11 cellular contexts compared by ENCODE assay signal in genomic region chr12:65673732-65674131, GRCh38.
DNase-seq lines count a peak whose midpoint lies in the region; ATAC-seq and TF ChIP-seq lines count a peak whose summit lies in the region.
"Had no signal": no experiment of that assay in that cellular context is flagged by ENCODE, and none has a peak within 500 bp of the region (broad histone marks: within the 10 kb centered on the region; RNA-seq: fewer than 3 reads in every experiment).

No MANE protein-coding gene starts in this region.

- H3K27me3 ChIP-seq in Panc1 (ENCODE audit: control insufficient read depth, insufficient read depth, low read length) (no peaks in the 10 kb centered on the region), prostate gland (replicated peaks; ENCODE audit: insufficient read depth) (no peaks in the 10 kb centered on the region)
- H3K27me3 ChIP-seq: Peyer's patch, sigmoid colon, suprapubic skin had no signal

- no peak overlapping the region for H3K27ac ChIP-seq in Panc1 (ENCODE audit: low read length)
- peak overlapping the region; percentile 99 for H3K27ac ChIP-seq in epithelial cell of prostate
- no peak overlapping the region for H3K27ac ChIP-seq in prostate gland
- H3K27ac ChIP-seq: Peyer's patch, sigmoid colon, suprapubic skin had no signal

- ATAC-seq in Panc1: no peak
- no peak for ATAC-seq in HG03159 (IDR thresholded peaks at IDR 0.05; ENCODE audit: unreplicated experiment)

- H3K36me3 ChIP-seq in Panc1 (ENCODE audit: control insufficient read depth, insufficient read depth, low read length): no peaks in the 10 kb centered on the region
- no peaks in the 10 kb centered on the region for H3K36me3 ChIP-seq in prostate gland
- H3K36me3 ChIP-seq: Peyer's patch, sigmoid colon, suprapubic skin had no signal

- H3K4me3 ChIP-seq in Panc1 (ENCODE audit: low read depth in 2 of 2, low read length in 2 of 2) (no peak overlapping the region), prostate gland (no peak overlapping the region)
- H3K4me3 ChIP-seq: Peyer's patch, sigmoid colon, suprapubic skin had no signal

- H3K4me1 ChIP-seq in Panc1 (ENCODE audit: control insufficient read depth, insufficient read depth, low read length) (no peaks in the 10 kb centered on the region; the same call in 1 of the 2 replicates), prostate gland (replicated peaks) (no peaks in the 10 kb centered on the region)
- H3K4me1 ChIP-seq: Peyer's patch, suprapubic skin had no signal

- H3K9me3 ChIP-seq in Panc1 (ENCODE audit: control insufficient read depth, insufficient read depth, low read depth, low read length) (0 out of 2 replicates have a peak, but pooled peaks cover 3% of the 10 kb centered on the region), prostate gland (no peaks in the 10 kb centered on the region)
- H3K9me3 ChIP-seq: Peyer's patch, sigmoid colon, suprapubic skin had no signal

- POLR2A ChIA-PET in Panc1 (lab: Charles Lee): no interaction called here

- intact Hi-C loops in Panc1 (cut with micrococcal nuclease; ENCODE audit: unreplicated experiment) (no loop called here), prostate gland (cut with DNase I) (no loop called here)

- no peak for TF ChIP-seq POLR2A in prostate gland (IDR thresholded peaks at IDR 0.05)

- DNase-seq in GM04504 (ENCODE audit: low read depth) (peak; percentile 24), Panc1 (ENCODE audit: low read depth, low spot score) (no peak), epithelial cell of prostate (ENCODE audit: low read depth, low spot score) (no peak), prostate gland (ENCODE audit: low spot score) (no peak), KBM-7 (no peak), GM20000 (ENCODE audit: low spot score) (no peak)
- DNase-seq: amygdala, Peyer's patch, sigmoid colon had no signal

- TF ChIP-seq CTCF in Panc1 (IDR thresholded peaks at IDR 0.05): peak; percentile 14; the same call in 1 of the 2 replicates
- peak in 3 of 4 experiments; percentile 23 to 45 (median 30) for TF ChIP-seq CTCF in prostate gland (IDR thresholded peaks at IDR 0.05)
- TF ChIP-seq CTCF in GM20000 (IDR thresholded peaks at IDR 0.05; ENCODE audit: extremely low read depth, missing control alignments): no peak

- CTCF ChIA-PET in Panc1 (lab: Charles Lee): interaction anchor here (0.6 kb wide), 1 partner anchor 386 kb away, joined by 3 read pairs; no protein-coding TSS in a partner anchor

- in situ Hi-C loops in Panc1 (cut with HindIII; ENCODE audit: low pct_unique_long_range_greater_than_20kb, low sequenced_read_pairs): no loop called here
- in situ Hi-C loops in KBM-7 (cut with MboI; ENCODE audit: low pct_unique_long_range_greater_than_20kb, low sequenced_read_pairs): no loop called here

- BruUV-seq in Panc1 (replicated peaks; lab: Mats Ljungman, UMichigan): no TSS peak
